21 cellular contexts compared by ENCODE assay signal in genomic region chr2:181264436-181264835, GRCh38.
"Had no signal": no experiment of that assay in that cellular context is flagged by ENCODE, and none has a peak within 500 bp of the region (broad histone marks: within the 10 kb centered on the region; RNA-seq: fewer than 3 reads in every experiment).

No MANE protein-coding gene starts in this region.

- H3K4me1 Mint-ChIP-seq: stimulated activated memory B cell treated with anti-CD40 and anti-IgM and Interleukin-4, amounts not matched to agents 10 μg/mL and 1 μg/mL and 100 μg/mL, for 72 hours had no signal

- H3K4me3 ChIP-seq: coronary artery, heart left ventricle, ovary, right atrium auricular region, sigmoid colon, tibial nerve, upper lobe of right lung, vagina had no signal

- H3K27ac Mint-ChIP-seq: endodermal cell; stimulated activated memory B cell treated with anti-CD40 and anti-IgM and Interleukin-4, amounts not matched to agents 10 μg/mL and 1 μg/mL and 100 μg/mL, for 72 hours; stimulated activated naive CD8-positive, alpha-beta T cell treated with anti-CD3 and anti-CD28 coated beads, Interleukin-15, Interleukin-2, amounts not matched to agents 100 ng/mL and 50 ng/mL, for 24 hours had no signal

- H3K27me3 Mint-ChIP-seq: naive thymus-derived CD8-positive, alpha-beta T cell; stimulated activated memory B cell treated with anti-CD40 and anti-IgM and Interleukin-4, amounts not matched to agents 10 μg/mL and 1 μg/mL and 100 μg/mL, for 72 hours; stimulated activated naive CD8-positive, alpha-beta T cell treated with anti-CD3 and anti-CD28 coated beads, Interleukin-15, Interleukin-2, amounts not matched to agents 100 ng/mL and 50 ng/mL, for 24 hours had no signal

- H3K9me3 Mint-ChIP-seq: endodermal cell; neural crest cell; stimulated activated memory B cell treated with anti-CD40 and anti-IgM and Interleukin-4, amounts not matched to agents 10 μg/mL and 1 μg/mL and 100 μg/mL, for 72 hours; stimulated activated naive CD8-positive, alpha-beta T cell treated with anti-CD3 and anti-CD28 coated beads, Interleukin-15, Interleukin-2, amounts not matched to agents 100 ng/mL and 50 ng/mL, for 24 hours had no signal

- H3K36me3 Mint-ChIP-seq: stimulated activated memory B cell treated with anti-CD40 and anti-IgM and Interleukin-4, amounts not matched to agents 10 μg/mL and 1 μg/mL and 100 μg/mL, for 72 hours had no signal

- H3K4me1 ChIP-seq: heart left ventricle, right atrium auricular region, sigmoid colon, tibial nerve, upper lobe of right lung, vagina had no signal

- H3K36me3 ChIP-seq: heart left ventricle, ovary, right atrium auricular region, sigmoid colon, tibial nerve, upper lobe of right lung, vagina had no signal

- ATAC-seq: heart left ventricle; left lobe of liver; naive thymus-derived CD8-positive, alpha-beta T cell; stimulated activated memory B cell treated with anti-CD40 and anti-IgM and Interleukin-4, amounts not matched to agents 10 μg/mL and 1 μg/mL and 100 μg/mL, for 72 hours; upper lobe of right lung had no signal

- H3K27me3 ChIP-seq: heart left ventricle, ovary, right atrium auricular region, sigmoid colon, tibial nerve, upper lobe of right lung, vagina had no signal

- H3K27ac ChIP-seq: coronary artery, heart left ventricle, ovary, right atrium auricular region, sigmoid colon, tibial nerve, upper lobe of right lung, vagina had no signal

- H3K9me3 ChIP-seq: heart left ventricle, ovary, right atrium auricular region, sigmoid colon, tibial nerve, upper lobe of right lung, vagina had no signal

- DNase-seq: effector CD4-positive, alpha-beta T cell; endodermal cell; erythroblast; foreskin melanocyte; heart left ventricle; hippocampal formation; naive thymus-derived CD8-positive, alpha-beta T cell; nucleus accumbens; ovary; sigmoid colon; small intestine; stimulated activated CD4-positive, alpha-beta T cell treated with anti-CD3 and anti-CD28 coated beads, Interleukin-4, amount 100 ng/mL, for 24 hours; upper lobe of right lung had no signal

- H3K4me3 Mint-ChIP-seq: endodermal cell; neural crest cell; stimulated activated memory B cell treated with anti-CD40 and anti-IgM and Interleukin-4, amounts not matched to agents 10 μg/mL and 1 μg/mL and 100 μg/mL, for 72 hours; stimulated activated naive CD8-positive, alpha-beta T cell treated with anti-CD3 and anti-CD28 coated beads, Interleukin-15, Interleukin-2, amounts not matched to agents 100 ng/mL and 50 ng/mL, for 24 hours had no signal
